Comparison of ENCODE assay signal across 1 cellular context in the genomic region with DNA sequence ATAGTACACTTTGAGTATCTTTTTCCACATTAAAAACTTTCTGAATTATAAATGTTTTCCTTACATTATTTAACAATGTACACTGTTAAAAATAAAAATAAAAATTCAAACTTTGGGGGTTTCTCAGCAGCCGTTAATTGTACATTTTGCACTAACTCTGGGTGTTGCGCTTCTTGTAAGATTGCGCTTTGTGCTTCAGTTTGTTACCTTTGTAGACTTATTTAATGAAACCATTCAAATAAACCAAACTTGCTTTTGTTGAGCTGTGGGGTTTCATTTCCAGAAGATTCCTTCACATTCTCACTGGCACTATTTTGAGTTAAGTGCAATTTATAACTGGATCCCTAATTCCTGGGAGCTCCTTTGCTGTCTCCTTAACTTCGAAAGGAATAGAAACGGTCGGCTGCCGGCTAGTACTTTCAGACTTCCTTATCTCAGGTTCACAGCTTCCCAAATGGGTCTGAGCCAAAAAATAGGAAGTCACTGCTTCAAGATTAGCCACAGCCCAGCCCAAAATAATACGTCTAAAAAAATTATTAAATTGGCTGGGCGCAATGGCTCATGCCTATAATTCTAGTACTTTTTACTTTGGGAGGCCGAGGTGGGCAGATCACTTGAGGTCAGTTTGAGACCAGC.
TF ChIP-seq lines count a peak whose summit lies in the region.

No MANE protein-coding gene starts in this region.

TF ChIP-seq in endothelial cell of umbilical vein, 7 proteins besides CTCF, POLR2A, EP300 and RAD21 (continued from another document):
- TF ChIP-seq, protein P1, sequence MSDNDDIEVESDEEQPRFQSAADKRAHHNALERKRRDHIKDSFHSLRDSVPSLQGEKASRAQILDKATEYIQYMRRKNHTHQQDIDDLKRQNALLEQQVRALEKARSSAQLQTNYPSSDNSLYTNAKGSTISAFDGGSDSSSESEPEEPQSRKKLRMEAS (IDR thresholded peaks at IDR 0.05; ENCODE audit: insufficient read depth, insufficient read length) = no peak
- TF ChIP-seq MYC (IDR thresholded peaks at IDR 0.05; ENCODE audit: low read depth, low read length) = no peak
